In the genomic region with DNA sequence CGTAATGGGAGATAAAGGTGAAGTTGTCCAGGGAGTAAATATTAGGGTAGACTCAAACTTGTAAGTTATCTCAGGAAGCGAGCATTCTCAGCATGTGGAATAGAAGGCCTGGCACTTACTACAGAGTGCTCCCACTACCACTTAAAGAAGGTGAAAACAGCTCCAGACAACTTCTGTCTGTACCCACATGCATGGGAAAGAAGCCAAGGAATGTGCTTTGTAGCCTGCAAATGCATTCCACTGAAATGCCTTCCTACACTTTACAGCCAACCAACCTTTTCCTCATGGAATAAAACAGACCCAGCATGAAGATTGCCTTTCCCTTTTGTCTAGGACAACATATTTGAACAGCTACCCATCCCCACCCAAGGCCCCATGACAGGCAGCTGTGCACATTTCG, we compare ENCODE assay signal across 1 cellular context.
TF ChIP-seq lines count a peak whose summit lies in the region.

No MANE protein-coding gene starts in this region.

TF ChIP-seq in GM23338, 12 proteins besides CTCF, POLR2A, EP300 and RAD21 (continued from another document):
- TF ChIP-seq, protein P1, sequence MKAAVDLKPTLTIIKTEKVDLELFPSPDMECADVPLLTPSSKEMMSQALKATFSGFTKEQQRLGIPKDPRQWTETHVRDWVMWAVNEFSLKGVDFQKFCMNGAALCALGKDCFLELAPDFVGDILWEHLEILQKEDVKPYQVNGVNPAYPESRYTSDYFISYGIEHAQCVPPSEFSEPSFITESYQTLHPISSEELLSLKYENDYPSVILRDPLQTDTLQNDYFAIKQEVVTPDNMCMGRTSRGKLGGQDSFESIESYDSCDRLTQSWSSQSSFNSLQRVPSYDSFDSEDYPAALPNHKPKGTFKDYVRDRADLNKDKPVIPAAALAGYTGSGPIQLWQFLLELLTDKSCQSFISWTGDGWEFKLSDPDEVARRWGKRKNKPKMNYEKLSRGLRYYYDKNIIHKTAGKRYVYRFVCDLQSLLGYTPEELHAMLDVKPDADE (IDR thresholded peaks at IDR 0.05): no peak
- no peak for TF ChIP-seq CREB1 (CRISPR knock-in tag; IDR thresholded peaks at IDR 0.05; ENCODE audit: low read depth)
- TF ChIP-seq EZH2 (IDR thresholded peaks at IDR 0.05; ENCODE audit: low read depth, unreplicated experiment): no peak
- no peak for TF ChIP-seq NANOG (IDR thresholded peaks at IDR 0.05; ENCODE audit: borderline replicate concordance)
- no peak for TF ChIP-seq JUNB (IDR thresholded peaks at IDR 0.05; ENCODE audit: unreplicated experiment)
- no peak for TF ChIP-seq STAT1 (IDR thresholded peaks at IDR 0.05; ENCODE audit: unreplicated experiment)
- TF ChIP-seq, protein P2, sequence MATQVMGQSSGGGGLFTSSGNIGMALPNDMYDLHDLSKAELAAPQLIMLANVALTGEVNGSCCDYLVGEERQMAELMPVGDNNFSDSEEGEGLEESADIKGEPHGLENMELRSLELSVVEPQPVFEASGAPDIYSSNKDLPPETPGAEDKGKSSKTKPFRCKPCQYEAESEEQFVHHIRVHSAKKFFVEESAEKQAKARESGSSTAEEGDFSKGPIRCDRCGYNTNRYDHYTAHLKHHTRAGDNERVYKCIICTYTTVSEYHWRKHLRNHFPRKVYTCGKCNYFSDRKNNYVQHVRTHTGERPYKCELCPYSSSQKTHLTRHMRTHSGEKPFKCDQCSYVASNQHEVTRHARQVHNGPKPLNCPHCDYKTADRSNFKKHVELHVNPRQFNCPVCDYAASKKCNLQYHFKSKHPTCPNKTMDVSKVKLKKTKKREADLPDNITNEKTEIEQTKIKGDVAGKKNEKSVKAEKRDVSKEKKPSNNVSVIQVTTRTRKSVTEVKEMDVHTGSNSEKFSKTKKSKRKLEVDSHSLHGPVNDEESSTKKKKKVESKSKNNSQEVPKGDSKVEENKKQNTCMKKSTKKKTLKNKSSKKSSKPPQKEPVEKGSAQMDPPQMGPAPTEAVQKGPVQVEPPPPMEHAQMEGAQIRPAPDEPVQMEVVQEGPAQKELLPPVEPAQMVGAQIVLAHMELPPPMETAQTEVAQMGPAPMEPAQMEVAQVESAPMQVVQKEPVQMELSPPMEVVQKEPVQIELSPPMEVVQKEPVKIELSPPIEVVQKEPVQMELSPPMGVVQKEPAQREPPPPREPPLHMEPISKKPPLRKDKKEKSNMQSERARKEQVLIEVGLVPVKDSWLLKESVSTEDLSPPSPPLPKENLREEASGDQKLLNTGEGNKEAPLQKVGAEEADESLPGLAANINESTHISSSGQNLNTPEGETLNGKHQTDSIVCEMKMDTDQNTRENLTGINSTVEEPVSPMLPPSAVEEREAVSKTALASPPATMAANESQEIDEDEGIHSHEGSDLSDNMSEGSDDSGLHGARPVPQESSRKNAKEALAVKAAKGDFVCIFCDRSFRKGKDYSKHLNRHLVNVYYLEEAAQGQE (IDR thresholded peaks at IDR 0.05; ENCODE audit: unreplicated experiment): no peak
